Comparison of ENCODE assay signal across 1 cellular context in the genomic region with DNA sequence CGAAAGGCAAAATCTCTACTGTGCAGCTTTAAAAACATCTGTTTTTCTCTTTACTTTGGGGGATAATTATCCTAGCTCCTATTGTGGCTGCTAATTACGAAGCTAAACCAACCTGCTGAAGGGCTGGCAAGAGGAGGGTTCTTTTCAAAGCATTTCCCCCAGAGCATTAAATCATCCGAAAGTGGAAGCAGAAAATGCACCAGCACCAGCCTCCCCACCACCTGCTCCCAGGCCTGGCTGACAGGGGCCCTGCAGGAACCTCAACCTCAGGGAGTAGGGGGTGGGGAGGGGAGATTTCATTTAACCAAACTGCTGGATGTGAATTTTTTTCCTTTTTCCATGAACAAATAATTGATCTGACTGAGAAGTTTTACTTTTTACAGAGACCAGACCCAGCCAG.
TF ChIP-seq lines count a peak whose summit lies in the region.

No MANE protein-coding gene starts in this region.

TF ChIP-seq in GM12878, 131 proteins besides CTCF, POLR2A, EP300 and RAD21 (continued from another document):
- TF ChIP-seq ZNF24 (IDR thresholded peaks at IDR 0.05) (0 out of 2 replicates have a peak, but pooled peaks have one; percentile 27), IKZF1 (conservative IDR thresholded peaks at IDR 0.05) (peak; percentile 46), CBFB (IDR thresholded peaks at IDR 0.05; ENCODE audit: low read depth) (no peak), TCF3 (IDR thresholded peaks at IDR 0.05; ENCODE audit: borderline replicate concordance, insufficient read depth, low read depth, low read length) (peak; percentile 27; the same call in 1 of the 2 replicates)
